Comparison of ENCODE assay signal across 8 cellular contexts in the genomic region with DNA sequence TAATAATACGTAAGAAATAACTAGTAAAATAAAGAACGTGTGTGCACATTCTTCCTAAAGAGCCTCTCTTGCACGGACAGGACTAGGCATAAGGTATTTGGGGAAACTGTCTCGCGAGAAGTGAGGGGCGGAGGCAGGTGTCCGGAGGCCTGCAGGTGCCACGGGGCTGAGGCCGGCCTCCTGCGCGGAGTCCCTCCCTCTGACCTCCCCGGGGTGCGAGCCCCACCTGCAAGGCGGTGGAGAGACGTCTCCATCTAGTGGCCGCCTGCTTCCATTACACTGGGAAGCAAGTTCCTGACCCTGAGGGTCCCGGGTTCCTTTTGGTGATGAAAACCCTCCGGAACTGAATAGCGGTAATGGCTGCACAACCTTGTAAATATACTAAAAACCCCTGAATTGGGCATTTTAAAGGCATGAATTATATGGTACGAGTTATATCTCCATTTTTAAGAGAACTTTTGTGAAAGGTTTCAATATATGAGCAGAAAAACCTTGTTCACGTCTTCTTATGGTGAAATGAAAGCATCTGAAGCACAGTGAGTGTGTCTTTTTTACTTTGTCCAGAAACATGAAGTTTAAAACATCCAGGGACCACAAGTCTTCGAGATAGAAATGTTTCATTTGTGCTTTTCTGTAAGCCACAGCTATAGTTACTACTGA. TPM values are rescaled to one million over a fixed set of nuclear protein-coding genes. Genes with fewer than 3 reads are reported as not detected.
DNase-seq lines count a peak whose midpoint lies in the region; ATAC-seq lines count a peak whose summit lies in the region.

No MANE protein-coding gene starts in this region.

- no peak overlapping the region for H3K4me3 Mint-ChIP-seq in activated CD4-positive, alpha-beta T cell treated with anti-CD3 and anti-CD28 coated beads, Interleukin-2, amount 10 ng/mL, durations not matched to agents 7 days and 5 days

- CTCF ChIA-PET in activated CD4-positive, alpha-beta T cell treated with anti-CD3 and anti-CD28 coated beads, Interleukin-2, amount 10 ng/mL, durations not matched to agents 7 days and 5 days (lab: Charles Lee) = interaction anchor here (0.5 to 1.4 kb wide), 4 partner anchors 21 to 272 kb away, joined by 3 to 8 read pairs (median 4); no protein-coding TSS in a partner anchor

- DNase-seq in A172 (ENCODE audit: low spot score) (peak; percentile 10), NCI-H2227 (lab: John Stamatoyannopoulos, UW; ENCODE audit: unreplicated experiment) (peak; percentile 61), dermis blood vessel endothelial cell (peak; percentile 71), lung microvascular endothelial cell (ENCODE audit: low read depth in 2 of 2) (peak; percentile 55 to 62)
- peak; percentile 71 for DNase-seq in activated CD4-positive, alpha-beta T cell treated with anti-CD3 and anti-CD28 coated beads, Interleukin-2, amount 10 ng/mL, durations not matched to agents 7 days and 5 days
- peak; percentile 12 to 42 for DNase-seq in stimulated activated CD8-positive, alpha-beta memory T cell treated with anti-CD3 and anti-CD28 coated beads, Interleukin-15, amount 100 ng/mL, for 4 hours (ENCODE audit: low read depth in 2 of 2)

- no peaks in the 10 kb centered on the region for H3K36me3 Mint-ChIP-seq in activated CD4-positive, alpha-beta T cell treated with anti-CD3 and anti-CD28 coated beads, Interleukin-2, amount 10 ng/mL, durations not matched to agents 7 days and 5 days (ENCODE audit: low read depth)

- H3K27ac Mint-ChIP-seq in activated CD4-positive, alpha-beta T cell treated with anti-CD3 and anti-CD28 coated beads, Interleukin-2, amount 10 ng/mL, durations not matched to agents 7 days and 5 days = no peak overlapping the region

- H3K4me1 Mint-ChIP-seq in activated CD4-positive, alpha-beta T cell treated with anti-CD3 and anti-CD28 coated beads, Interleukin-2, amount 10 ng/mL, durations not matched to agents 7 days and 5 days = peaks cover 5% of the 10 kb centered on the region

- POLR2A ChIA-PET in activated CD4-positive, alpha-beta T cell treated with anti-CD3 and anti-CD28 coated beads, Interleukin-2, amount 10 ng/mL, durations not matched to agents 7 days and 5 days (lab: Charles Lee) = no interaction called here

- ATAC-seq in GM18498 (IDR thresholded peaks at IDR 0.05; ENCODE audit: unreplicated experiment) = peak; percentile 88
- peak; percentile 79 for ATAC-seq in HG03064 (IDR thresholded peaks at IDR 0.05; ENCODE audit: low read depth, unreplicated experiment)

- no peaks in the 10 kb centered on the region for H3K9me3 Mint-ChIP-seq in activated CD4-positive, alpha-beta T cell treated with anti-CD3 and anti-CD28 coated beads, Interleukin-2, amount 10 ng/mL, durations not matched to agents 7 days and 5 days

- H3K27me3 Mint-ChIP-seq in activated CD4-positive, alpha-beta T cell treated with anti-CD3 and anti-CD28 coated beads, Interleukin-2, amount 10 ng/mL, durations not matched to agents 7 days and 5 days = no peaks in the 10 kb centered on the region

RNA-seq across cellular contexts. Expression of a gene that starts 35.5 kb away (rescaled TPM):
- 16.5 and 20.4 TPM in 2 replicates for total RNA-seq in A172 (2014; rRNA removed; shearing (Covaris generic))
- total RNA-seq in activated CD4-positive, alpha-beta T cell treated with anti-CD3 and anti-CD28 coated beads, Interleukin-2, amount 10 ng/mL, durations not matched to agents 7 days and 5 days = 10 to 100 TPM; 30.9 to 35.0 TPM
- total RNA-seq in dermis blood vessel endothelial cell = 31.1 and 38.0 TPM in 2 replicates
- 16.1 and 25.0 TPM in 2 replicates for total RNA-seq in lung microvascular endothelial cell

Comparison
In these comparisons a context has a peak if more than half of its experiments do, and no peak if none do; other contexts are left out.
1. Peak in every context shown above with its lines: DNase-seq and ATAC-seq.
2. DNase-seq: peak in every context shown above with its lines; median percentile 71 in activated CD4-positive, alpha-beta T cell treated with anti-CD3 and anti-CD28 coated beads, Interleukin-2, amount 10 ng/mL, durations not matched to agents 7 days and 5 days; 71 in dermis blood vessel endothelial cell; 61 in NCI-H2227; 58 in lung microvascular endothelial cell; 27 in stimulated activated CD8-positive, alpha-beta memory T cell treated with anti-CD3 and anti-CD28 coated beads, Interleukin-15, amount 100 ng/mL, for 4 hours; 10 in A172.